In the genomic region with DNA sequence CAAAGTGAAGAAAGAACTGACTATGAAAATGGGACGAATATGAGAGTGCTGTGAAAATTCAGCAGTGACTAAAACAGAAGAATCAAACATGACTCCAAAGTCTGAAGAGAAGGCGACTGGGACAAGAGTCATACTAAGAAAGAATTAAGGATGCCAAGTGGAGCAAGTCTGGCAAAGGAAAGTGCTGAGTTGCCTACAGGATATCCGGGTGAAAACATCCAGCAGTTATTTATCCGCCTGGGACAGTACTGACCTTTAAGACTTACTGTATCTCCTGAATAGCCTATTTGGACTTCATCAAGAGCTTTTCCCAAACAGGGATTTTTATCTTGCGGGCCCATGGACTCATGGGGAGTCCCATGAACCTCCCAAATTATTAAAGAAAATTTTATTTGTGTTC, we compare ENCODE assay signal across 9 cellular contexts. TPM values are rescaled to one million over a fixed set of nuclear protein-coding genes. Genes with fewer than 3 reads are reported as not detected.
DNase-seq lines count a peak whose midpoint lies in the region; ATAC-seq and TF ChIP-seq lines count a peak whose summit lies in the region.
"Had no signal": no experiment of that assay in that cellular context is flagged by ENCODE, and none has a peak within 500 bp of the region (broad histone marks: within the 10 kb centered on the region; RNA-seq: fewer than 3 reads in every experiment).

No MANE protein-coding gene starts in this region.

- H3K4me3 ChIP-seq in A673 (ENCODE audit: low read depth, low read length, poor library complexity, severe bottlenecking), result no peak overlapping the region
- H3K4me3 ChIP-seq in PC-3 (ENCODE audit: low read length), result peak overlapping the region; percentile 44
- H3K4me3 ChIP-seq in epithelial cell of proximal tubule (ENCODE audit: low read depth, low read length), result peak overlapping the region; percentile 4
- H3K4me3 ChIP-seq in muscle layer of duodenum (ENCODE audit: low read depth in 1 of 2, low read length in 2 of 2), result no peak overlapping the region

- peak overlapping the region; percentile 79 for H3K4me2 ChIP-seq in PC-3 (ENCODE audit: low read length)

- peak; percentile 59 for ATAC-seq in PC-3

- intact Hi-C loops in A673 (cut with micrococcal nuclease; ENCODE audit: unreplicated experiment) (loop anchor here (1.0 kb wide), 1 partner anchor 337 kb away; a partner anchor contains a TSS), PC-3 (cut with micrococcal nuclease) (loop anchor here (1.0 to 5.0 kb wide), 5 partner anchors 41 to 337 kb away; a partner anchor contains a TSS)

- no peaks in the 10 kb centered on the region for H3K9me2 ChIP-seq in PC-3 (replicated peaks; ENCODE audit: low read length)

- H3K27me3 ChIP-seq in A673 (replicated peaks; ENCODE audit: insufficient read depth, low read depth, low read length, poor library complexity) (no peaks in the 10 kb centered on the region), PC-3 (ENCODE audit: low read length) (no peaks in the 10 kb centered on the region), muscle layer of duodenum (ENCODE audit: low read depth, low read length) (no peaks in the 10 kb centered on the region)

- TF ChIP-seq CTCF in A673 (conservative IDR thresholded peaks at IDR 0.05; ENCODE audit: low read depth, low read length) (no peak), PC-3 (conservative IDR thresholded peaks at IDR 0.05; ENCODE audit: low read depth, low read length) (no peak), epithelial cell of proximal tubule (conservative IDR thresholded peaks at IDR 0.05; ENCODE audit: low read depth, low read length) (no peak), GM13977 (IDR thresholded peaks at IDR 0.05; ENCODE audit: extremely low read depth, insufficient read depth, missing control alignments) (no peak)

- H3K9ac ChIP-seq in PC-3 (ENCODE audit: low read length), result peak overlapping the region; percentile 85

- H4K20me1 ChIP-seq in PC-3 (ENCODE audit: low read length), result no peaks in the 10 kb centered on the region

- H3K9me3 ChIP-seq in A673 (ENCODE audit: low read depth, low read length, poor library complexity, severe bottlenecking) (no peaks in the 10 kb centered on the region), PC-3 (ENCODE audit: low read length) (no peaks in the 10 kb centered on the region), muscle layer of duodenum (ENCODE audit: control insufficient read depth in 1 of 2, low read length in 2 of 2) (no peaks in the 10 kb centered on the region)

- peaks cover 16% of the 10 kb centered on the region for H3F3A ChIP-seq in PC-3 (ENCODE audit: low read length, unreplicated experiment)

- POLR2A ChIA-PET in A673 (lab: Charles Lee; ENCODE audit: low non-redundant PET), result interaction anchor here (0.5 kb wide), 1 partner anchor 299 kb away, joined by 3 read pairs; no protein-coding TSS in a partner anchor
- POLR2A ChIA-PET in PC-3 (lab: Charles Lee; ENCODE audit: unreplicated experiment), result no interaction called here

- peak; percentile 26 for DNase-seq in A673 (ENCODE audit: low spot score)
- DNase-seq in PC-3, result peak; percentile 87
- peak; percentile 56 for DNase-seq in epithelial cell of proximal tubule (ENCODE audit: low read depth)
- no peak for DNase-seq in GM13977 (ENCODE audit: low spot score)
- DNase-seq in NCI-H1436 treated with DMSO at 0.1 percent for 48 hours (lab: John Stamatoyannopoulos, UW), result no peak
- DNase-seq in activated CD4-positive, alpha-beta T cell treated with anti-CD3 and anti-CD28 coated beads, Interleukin-2, amount 50 U/mL, for 48 hours, result no peak
- DNase-seq in NCI-H146 treated with DMSO at 0.1 percent for 48 hours (lab: John Stamatoyannopoulos, UW; ENCODE audit: unreplicated experiment), result no peak
- DNase-seq: stimulated activated naive CD4-positive, alpha-beta T cell had no signal

- no peaks in the 10 kb centered on the region for H3K79me2 ChIP-seq in PC-3 (ENCODE audit: low read length)

- no peaks in the 10 kb centered on the region for H3K36me3 ChIP-seq in A673 (ENCODE audit: insufficient read depth, low read length, poor library complexity, severe bottlenecking)
- H3K36me3 ChIP-seq in PC-3 (ENCODE audit: low read depth, low read length), result no peaks in the 10 kb centered on the region
- H3K36me3 ChIP-seq in muscle layer of duodenum (ENCODE audit: control insufficient read depth in 1 of 2, insufficient read depth in 2 of 2, low read length in 2 of 2), result peaks cover 0 to 4% of the 10 kb centered on the region in 2 donors

- peaks cover 6% of the 10 kb centered on the region for H3K4me1 ChIP-seq in A673 (ENCODE audit: insufficient read depth, low read length, poor library complexity, severe bottlenecking)
- peaks cover 56% of the 10 kb centered on the region for H3K4me1 ChIP-seq in PC-3 (ENCODE audit: insufficient read depth, low read length)
- no peaks in the 10 kb centered on the region for H3K4me1 ChIP-seq in muscle layer of duodenum (ENCODE audit: control insufficient read depth in 1 of 2, insufficient read depth in 2 of 2, low read length in 2 of 2)

- BruUV-seq in A673 (replicated peaks; lab: Mats Ljungman, UMichigan) (no TSS peak), PC-3 (replicated peaks; lab: Mats Ljungman, UMichigan) (TSS peak; percentile 85)

- CTCF ChIA-PET in A673 (lab: Charles Lee) (interaction anchor here (1.7 to 2.1 kb wide), 2 partner anchors 337 to 342 kb away, joined by 10 to 12 read pairs; a partner anchor contains a TSS), PC-3 (lab: Charles Lee) (interaction anchor here (0.9 to 1.0 kb wide), 2 partner anchors 18 to 337 kb away, joined by 3 to 4 read pairs; no protein-coding TSS in a partner anchor)

- no peak overlapping the region for H3K27ac ChIP-seq in A673 (ENCODE audit: low read depth, low read length, poor library complexity, severe bottlenecking)
- H3K27ac ChIP-seq in PC-3 (ENCODE audit: low read length), result peak overlapping the region; percentile 99
- H3K27ac ChIP-seq in muscle layer of duodenum (ENCODE audit: low read length), result peak overlapping the region; percentile 47

- in situ Hi-C loops in GM13977 (cut with MboI; ENCODE audit: low pct_unique_long_range_greater_than_20kb, low sequenced_read_pairs, unreplicated experiment), result no loop called here

- H2AFZ ChIP-seq in PC-3 (ENCODE audit: low read length), result peak overlapping the region; percentile 33; the same call in 1 of the 2 replicates

RNA-seq across cellular contexts. Expression of a gene that starts 41.1 kb away (rescaled TPM):
- total RNA-seq in A673 (2021) (10.8 and 14.0 TPM in 2 replicates), PC-3 (2014; rRNA removed) (11.9 and 16.4 TPM in 2 replicates), epithelial cell of proximal tubule (4.8 and 5.5 TPM in 2 replicates)

Comparison
In these comparisons a context has a peak if more than half of its experiments do, and no peak if none do; other contexts are left out.
1. DNase-seq: peak in A673 (single experiment), PC-3 (single experiment) and epithelial cell of proximal tubule (single experiment); none in GM13977 (single experiment), NCI-H1436 treated with DMSO at 0.1 percent for 48 hours (single experiment), activated CD4-positive, alpha-beta T cell treated with anti-CD3 and anti-CD28 coated beads, Interleukin-2, amount 50 U/mL, for 48 hours (0 of 2) and NCI-H146 treated with DMSO at 0.1 percent for 48 hours (single experiment).
2. H3K4me3 ChIP-seq: peak in PC-3 (single experiment) and epithelial cell of proximal tubule (single experiment); none in A673 (single experiment) and muscle layer of duodenum (0 of 2).